ENCODE assay signal across 1 cellular context in genomic region chr2:203327582-203327917, GRCh38.
TF ChIP-seq lines count a peak whose summit lies in the region.

No MANE protein-coding gene starts in this region.

TF ChIP-seq in HepG2, 621 proteins besides CTCF, POLR2A, EP300 and RAD21 (continued from another document and continues in another):
- TF ChIP-seq PAXIP1 (CRISPR knock-in tag; conservative IDR thresholded peaks at IDR 0.05) (no peak), KDM1A (CRISPR knock-in tag; IDR thresholded peaks at IDR 0.05) (no peak), ZNF205 (CRISPR knock-in tag; IDR thresholded peaks at IDR 0.05) (no peak), STAG1 (CRISPR knock-in tag; IDR thresholded peaks at IDR 0.05) (0 out of 2 replicates have a peak, but pooled peaks have one; percentile 10), PHF20 (CRISPR knock-in tag; IDR thresholded peaks at IDR 0.05) (no peak), PHB2 (IDR thresholded peaks at IDR 0.05; ENCODE audit: partially characterized antibody) (no peak), ZNF878 (CRISPR knock-in tag; IDR thresholded peaks at IDR 0.05) (no peak), ZBTB7B (CRISPR knock-in tag; IDR thresholded peaks at IDR 0.05) (no peak), CBX2 (IDR thresholded peaks at IDR 0.05; ENCODE audit: low read depth, low read length) (no peak), CBX2 (CRISPR knock-in tag; IDR thresholded peaks at IDR 0.05; ENCODE audit: low read depth) (no peak), ZNF253 (CRISPR knock-in tag; IDR thresholded peaks at IDR 0.05; ENCODE audit: borderline replicate concordance) (no peak), HNRNPK (IDR thresholded peaks at IDR 0.05; ENCODE audit: low read depth, low read length, poor library complexity, severe bottlenecking) (no peak), PREB (CRISPR knock-in tag; IDR thresholded peaks at IDR 0.05) (no peak), TGIF2 (CRISPR knock-in tag; IDR thresholded peaks at IDR 0.05) (no peak; the same call in 1 of the 2 replicates), ZNF747 (CRISPR knock-in tag; IDR thresholded peaks at IDR 0.05; ENCODE audit: borderline replicate concordance) (0 out of 2 replicates have a peak, but pooled peaks have one; percentile 17), ZNF557 (CRISPR knock-in tag; IDR thresholded peaks at IDR 0.05) (no peak), ADNP (CRISPR knock-in tag; IDR thresholded peaks at IDR 0.05) (no peak), TBL1XR1 (IDR thresholded peaks at IDR 0.05; ENCODE audit: borderline replicate concordance, low read length, partially characterized antibody) (no peak), CEBPB (IDR thresholded peaks at IDR 0.05; ENCODE audit: borderline replicate concordance, low read depth, low read length) (no peak), ZNF160 (CRISPR knock-in tag; IDR thresholded peaks at IDR 0.05) (no peak), SAP130 (CRISPR knock-in tag; IDR thresholded peaks at IDR 0.05; ENCODE audit: low read depth) (no peak), PBX3 (CRISPR knock-in tag; IDR thresholded peaks at IDR 0.05; ENCODE audit: borderline replicate concordance) (no peak), MED8 (CRISPR knock-in tag; IDR thresholded peaks at IDR 0.05; ENCODE audit: insufficient replicate concordance) (no peak), ZNF773 (CRISPR knock-in tag; IDR thresholded peaks at IDR 0.05; ENCODE audit: borderline replicate concordance) (no peak), MTA3 (CRISPR knock-in tag; IDR thresholded peaks at IDR 0.05) (no peak), ZNF777 (CRISPR knock-in tag; IDR thresholded peaks at IDR 0.05) (no peak), CEBPZ (IDR thresholded peaks at IDR 0.05; ENCODE audit: low read length) (no peak), SRF (IDR thresholded peaks at IDR 0.05; ENCODE audit: low read depth, low read length) (no peak), ZNF770 (CRISPR knock-in tag; IDR thresholded peaks at IDR 0.05) (no peak), CCAR2 (optimal IDR thresholded peaks at IDR 0.05; ENCODE audit: low read depth, low read length) (no peak), NFE2L1 (CRISPR knock-in tag; IDR thresholded peaks at IDR 0.05; ENCODE audit: borderline replicate concordance) (no peak), ZNF512B (CRISPR knock-in tag; IDR thresholded peaks at IDR 0.05; ENCODE audit: borderline replicate concordance) (peak; percentile 87; the same call in 1 of the 2 replicates), THAP8 (CRISPR knock-in tag; IDR thresholded peaks at IDR 0.05; ENCODE audit: borderline replicate concordance) (no peak), ZMYM3 (CRISPR knock-in tag; IDR thresholded peaks at IDR 0.05) (no peak), SOX5 (CRISPR knock-in tag; IDR thresholded peaks at IDR 0.05; ENCODE audit: borderline replicate concordance) (no peak), ZNF446 (CRISPR knock-in tag; IDR thresholded peaks at IDR 0.05) (no peak), RFX3 (CRISPR knock-in tag; IDR thresholded peaks at IDR 0.05) (no peak), ZNF232 (CRISPR knock-in tag; IDR thresholded peaks at IDR 0.05; ENCODE audit: borderline replicate concordance) (no peak), PLSCR1 (CRISPR knock-in tag; IDR thresholded peaks at IDR 0.05; ENCODE audit: borderline replicate concordance) (no peak), FLYWCH1 (CRISPR knock-in tag; IDR thresholded peaks at IDR 0.05) (no peak), ZNF274 (CRISPR knock-in tag; IDR thresholded peaks at IDR 0.05) (no peak), ZNF589 (CRISPR knock-in tag; conservative IDR thresholded peaks at IDR 0.05) (no peak), SP5 (CRISPR knock-in tag; IDR thresholded peaks at IDR 0.05; ENCODE audit: borderline replicate concordance, low read depth) (no peak), ZIK1 (CRISPR knock-in tag; IDR thresholded peaks at IDR 0.05; ENCODE audit: borderline replicate concordance, low read depth) (no peak), ZMYM2 (CRISPR knock-in tag; IDR thresholded peaks at IDR 0.05) (no peak), ZSCAN5A (CRISPR knock-in tag; IDR thresholded peaks at IDR 0.05; ENCODE audit: borderline replicate concordance) (0 out of 2 replicates have a peak, but pooled peaks have one; percentile 11), BHLHE40 (IDR thresholded peaks at IDR 0.05; ENCODE audit: low read length) (no peak), TCF7L2 (IDR thresholded peaks at IDR 0.05; ENCODE audit: low read depth, low read length) (no peak), ZNF292 (CRISPR knock-in tag; IDR thresholded peaks at IDR 0.05; ENCODE audit: borderline replicate concordance, low read depth) (peak; percentile 57; the same call in 1 of the 2 replicates), ZNF513 (CRISPR knock-in tag; conservative IDR thresholded peaks at IDR 0.05) (no peak)
